ENCODE assay signal across 1 cellular context in genomic region chr2:27808984-27809383, GRCh38.
TF ChIP-seq lines count a peak whose summit lies in the region.

No MANE protein-coding gene starts in this region.

TF ChIP-seq in SK-N-SH, 30 proteins besides CTCF, POLR2A, EP300 and RAD21 (continued from another document):
- TF ChIP-seq MAX (IDR thresholded peaks at IDR 0.05; ENCODE audit: low read depth) (no peak), SIN3A (IDR thresholded peaks at IDR 0.05; ENCODE audit: borderline replicate concordance, low read depth, low read length) (no peak)
